17 cellular contexts compared by ENCODE assay signal in the genomic region with DNA sequence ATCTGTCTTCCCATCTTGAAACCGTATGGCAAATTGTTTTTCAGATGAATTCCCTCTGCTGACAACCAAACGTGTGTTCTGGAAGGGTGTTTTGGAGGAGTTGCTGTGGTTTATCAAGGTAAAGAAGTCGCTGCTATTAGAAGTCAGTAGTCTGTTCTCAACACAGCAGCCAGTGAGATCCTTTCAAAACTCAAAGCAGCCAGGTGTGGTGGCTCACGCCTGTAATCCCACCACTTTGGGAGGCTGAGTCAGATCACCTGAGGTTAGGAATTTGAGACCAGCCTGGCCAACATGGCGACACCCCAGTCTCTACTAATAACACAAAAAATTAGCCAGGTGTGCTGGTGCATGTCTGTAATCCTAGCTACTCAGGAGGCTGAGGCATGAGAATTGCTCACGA. TPM values are rescaled to one million over a fixed set of nuclear protein-coding genes. Genes with fewer than 3 reads are reported as not detected.
DNase-seq lines count a peak whose midpoint lies in the region; ATAC-seq and TF ChIP-seq lines count a peak whose summit lies in the region.
"Had no signal": no experiment of that assay in that cellular context is flagged by ENCODE, and none has a peak within 500 bp of the region (broad histone marks: within the 10 kb centered on the region; RNA-seq: fewer than 3 reads in every experiment).

No MANE protein-coding gene starts in this region.

- peaks cover 51% of the 10 kb centered on the region for H3K4me1 Mint-ChIP-seq in activated naive CD4-positive, alpha-beta T cell treated with anti-CD3 and anti-CD28 coated beads, Interleukin-2, amount 10 ng/mL, durations not matched to agents 7 days and 5 days
- H3K4me1 Mint-ChIP-seq in brain, result peaks cover 27% of the 10 kb centered on the region
- H3K4me1 Mint-ChIP-seq in stimulated activated naive CD8-positive, alpha-beta T cell treated with anti-CD3 and anti-CD28 coated beads, Interleukin-15, amount 100 ng/mL, for 72 hours, result peaks cover 49% of the 10 kb centered on the region

- no peak for DNase-seq in activated naive CD4-positive, alpha-beta T cell treated with anti-CD3 and anti-CD28 coated beads, Interleukin-2, amount 10 ng/mL, durations not matched to agents 7 days and 5 days
- no peak for DNase-seq in activated naive CD4-positive, alpha-beta T cell (lab: John Stamatoyannopoulos, UW)
- DNase-seq in NB4 (ENCODE audit: low read depth), result no peak
- no peak for DNase-seq in stimulated activated naive CD8-positive, alpha-beta T cell treated with anti-CD3 and anti-CD28 coated beads, Interleukin-15, amount 100 ng/mL, for 72 hours
- no peak for DNase-seq in kidney glomerular epithelial cell (lab: John Stamatoyannopoulos, UW)
- no peak for DNase-seq in stimulated activated CD4-positive, alpha-beta T cell treated with anti-CD3 and anti-CD28 coated beads, Interleukin-4, amount 100 ng/mL, for 4 hours
- DNase-seq: activated CD4-positive, alpha-beta T cell treated with anti-CD3 and anti-CD28 coated beads, Interleukin-2, amount 50 U/mL, for 48 hours; AML-193; effector CD8-positive, alpha-beta T cell; GDM1; left cardiac atrium; NCI-H1694; NCI-H82; SK-N-SH; stimulated activated CD4-positive, alpha-beta T cell treated with anti-CD3 and anti-CD28 coated beads, Interleukin-12 subunit alpha, Interleukin-12 subunit beta, amount 100 ng/mL, for 4 hours had no signal

- no peak for TF ChIP-seq POLR2A in NB4 (IDR thresholded peaks at IDR 0.05; ENCODE audit: extremely low read depth, insufficient read length)

- CTCF ChIA-PET in activated naive CD4-positive, alpha-beta T cell treated with anti-CD3 and anti-CD28 coated beads, Interleukin-2, amount 10 ng/mL, durations not matched to agents 7 days and 5 days (lab: Charles Lee), result interaction anchor here (1.2 kb wide), 1 partner anchor 61 kb away, joined by 3 read pairs; no protein-coding TSS in a partner anchor

- H3K27me3 Mint-ChIP-seq in activated naive CD4-positive, alpha-beta T cell treated with anti-CD3 and anti-CD28 coated beads, Interleukin-2, amount 10 ng/mL, durations not matched to agents 7 days and 5 days, result peaks cover 5% of the 10 kb centered on the region
- H3K27me3 Mint-ChIP-seq in brain, result peaks cover 6% of the 10 kb centered on the region
- H3K27me3 Mint-ChIP-seq in stimulated activated naive CD8-positive, alpha-beta T cell treated with anti-CD3 and anti-CD28 coated beads, Interleukin-15, amount 100 ng/mL, for 72 hours, result peaks cover 18% of the 10 kb centered on the region

- peaks cover 9% of the 10 kb centered on the region for H3K9me3 Mint-ChIP-seq in activated naive CD4-positive, alpha-beta T cell treated with anti-CD3 and anti-CD28 coated beads, Interleukin-2, amount 10 ng/mL, durations not matched to agents 7 days and 5 days
- peaks cover 7 to 20% (median 17%) of the 10 kb centered on the region in 5 experiments for H3K9me3 Mint-ChIP-seq in brain
- peaks cover 9 to 12% of the 10 kb centered on the region in 2 donors for H3K9me3 Mint-ChIP-seq in stimulated activated naive CD8-positive, alpha-beta T cell treated with anti-CD3 and anti-CD28 coated beads, Interleukin-15, amount 100 ng/mL, for 72 hours

- H3K4me3 Mint-ChIP-seq in activated naive CD4-positive, alpha-beta T cell treated with anti-CD3 and anti-CD28 coated beads, Interleukin-2, amount 10 ng/mL, durations not matched to agents 7 days and 5 days, result peak overlapping the region; percentile 93
- H3K4me3 Mint-ChIP-seq in brain, result peak overlapping the region; percentile 91 to 95 (median 94)
- H3K4me3 Mint-ChIP-seq in stimulated activated naive CD8-positive, alpha-beta T cell treated with anti-CD3 and anti-CD28 coated beads, Interleukin-15, amount 100 ng/mL, for 72 hours, result peak overlapping the region; percentile 90 to 92

- no peak for ATAC-seq in stimulated activated naive CD8-positive, alpha-beta T cell treated with anti-CD3 and anti-CD28 coated beads, Interleukin-15, amount 100 ng/mL, for 72 hours
- no peak for ATAC-seq in HG03439 (IDR thresholded peaks at IDR 0.05; ENCODE audit: unreplicated experiment)
- ATAC-seq: left cardiac atrium had no signal

- H3K36me3 Mint-ChIP-seq in activated naive CD4-positive, alpha-beta T cell treated with anti-CD3 and anti-CD28 coated beads, Interleukin-2, amount 10 ng/mL, durations not matched to agents 7 days and 5 days, result peaks cover 54% of the 10 kb centered on the region
- peaks cover 54% of the 10 kb centered on the region for H3K36me3 Mint-ChIP-seq in brain

- H3K27ac Mint-ChIP-seq in activated naive CD4-positive, alpha-beta T cell treated with anti-CD3 and anti-CD28 coated beads, Interleukin-2, amount 10 ng/mL, durations not matched to agents 7 days and 5 days, result peak overlapping the region; percentile 91
- peak overlapping the region in 3 of 5 experiments; percentile 45 to 86 (median 73) for H3K27ac Mint-ChIP-seq in brain
- H3K27ac Mint-ChIP-seq in stimulated activated naive CD8-positive, alpha-beta T cell treated with anti-CD3 and anti-CD28 coated beads, Interleukin-15, amount 100 ng/mL, for 72 hours, result no peak overlapping the region

- peak overlapping the region; percentile 89 for H3K4me3 ChIP-seq in NB4 (ENCODE audit: low read depth, low read length)

- TF ChIP-seq CTCF in NB4 (IDR thresholded peaks at IDR 0.05; ENCODE audit: low read depth, low read length) (no peak), brain (conservative IDR thresholded peaks at IDR 0.05) (no peak)

RNA-seq across cellular contexts. Expression of gene TYMS, which starts 2.1 kb away (rescaled TPM):
- 94.9 TPM for polyA plus RNA-seq in brain (ENCODE audit: insufficient read depth, low read depth, low replicate concordance)

RNA-seq across cellular contexts. Expression of gene ENOSF1, which starts 52.8 kb away (rescaled TPM):
- 5.2 TPM for polyA plus RNA-seq in brain (ENCODE audit: insufficient read depth, low read depth, low replicate concordance)

Comparison
In these comparisons a context has a peak if more than half of its experiments do, and no peak if none do; other contexts are left out.
1. H3K27ac Mint-ChIP-seq: peak in activated naive CD4-positive, alpha-beta T cell treated with anti-CD3 and anti-CD28 coated beads, Interleukin-2, amount 10 ng/mL, durations not matched to agents 7 days and 5 days (single experiment) and brain (3 of 5); none in stimulated activated naive CD8-positive, alpha-beta T cell treated with anti-CD3 and anti-CD28 coated beads, Interleukin-15, amount 100 ng/mL, for 72 hours (0 of 2).
2. Peak in every context shown above with its lines, with median percentiles within 50 percentile points of each other: H3K4me3 Mint-ChIP-seq.